8 cellular contexts compared by ENCODE assay signal in the genomic region with DNA sequence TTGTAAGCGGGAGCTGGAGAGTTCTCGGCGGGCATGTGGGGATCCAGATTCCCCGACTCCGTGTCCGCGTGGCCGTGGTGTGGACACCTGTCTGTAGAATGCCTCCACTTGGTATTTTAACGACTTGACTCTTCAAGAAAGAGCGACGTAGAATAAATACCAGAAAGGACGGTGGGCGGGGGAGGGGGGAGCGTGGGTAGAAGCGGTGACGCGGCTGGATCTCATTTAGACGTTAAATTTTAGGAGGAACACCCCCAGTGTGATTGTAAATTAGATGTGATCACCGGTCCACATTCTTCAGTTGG. TPM values are rescaled to one million over a fixed set of nuclear protein-coding genes. Genes with fewer than 3 reads are reported as not detected.
DNase-seq lines count a peak whose midpoint lies in the region; ATAC-seq and TF ChIP-seq lines count a peak whose summit lies in the region.

No MANE protein-coding gene starts in this region.

- WGBS in spleen, 5 donors: 9 to 16% (median 14%) methylated on average over 18 to 19 of the region's 19 CpGs

- DNase-seq in activated T-helper 2 cell treated with anti-CD3 and anti-CD28 coated beads, Interferon-gamma antibody, Interleukin-2, Interleukin-4, amounts not matched to agents 10 μg/mL and 5 μg/mL and 100 μg/mL, durations not matched to agents 14 hours and 24 hours and 36 hours (ENCODE audit: low spot score): no peak
- no peak for DNase-seq in immature natural killer cell
- DNase-seq in spleen: no peak
- no peak for DNase-seq in NCI-H2227 (lab: John Stamatoyannopoulos, UW; ENCODE audit: unreplicated experiment)
- no peak for DNase-seq in NCI-H1417 (lab: John Stamatoyannopoulos, UW)
- DNase-seq in left colon: no peak

- peak overlapping the region; percentile 63 for H3K4me3 ChIP-seq in HEK293 (ENCODE audit: low read depth, low read length)
- H3K4me3 ChIP-seq in spleen: peak overlapping the region in 6 of 8 donors; percentile 25 to 72 (median 46)

- H3K36me3 Mint-ChIP-seq in activated T-helper 2 cell treated with anti-CD3 and anti-CD28 coated beads, Interferon-gamma antibody, Interleukin-2, Interleukin-4, amounts not matched to agents 10 μg/mL and 5 μg/mL and 100 μg/mL, durations not matched to agents 14 hours and 24 hours and 36 hours (ENCODE audit: low read depth): no peaks in the 10 kb centered on the region
- H3K36me3 Mint-ChIP-seq in immature natural killer cell: no peaks in the 10 kb centered on the region

- H3K27ac Mint-ChIP-seq in activated T-helper 2 cell treated with anti-CD3 and anti-CD28 coated beads, Interferon-gamma antibody, Interleukin-2, Interleukin-4, amounts not matched to agents 10 μg/mL and 5 μg/mL and 100 μg/mL, durations not matched to agents 14 hours and 24 hours and 36 hours: no peak overlapping the region
- no peak overlapping the region for H3K27ac Mint-ChIP-seq in immature natural killer cell

- H3K4me1 Mint-ChIP-seq in activated T-helper 2 cell treated with anti-CD3 and anti-CD28 coated beads, Interferon-gamma antibody, Interleukin-2, Interleukin-4, amounts not matched to agents 10 μg/mL and 5 μg/mL and 100 μg/mL, durations not matched to agents 14 hours and 24 hours and 36 hours (ENCODE audit: low read depth): peaks cover 2% of the 10 kb centered on the region
- peaks cover 4 to 6% of the 10 kb centered on the region in 2 donors for H3K4me1 Mint-ChIP-seq in immature natural killer cell

- peak overlapping the region; percentile 70 for H3K4me3 Mint-ChIP-seq in activated T-helper 2 cell treated with anti-CD3 and anti-CD28 coated beads, Interferon-gamma antibody, Interleukin-2, Interleukin-4, amounts not matched to agents 10 μg/mL and 5 μg/mL and 100 μg/mL, durations not matched to agents 14 hours and 24 hours and 36 hours (ENCODE audit: low read depth)
- H3K4me3 Mint-ChIP-seq in immature natural killer cell: peak overlapping the region; percentile 74 to 80 (median 77)

- POLR2A ChIA-PET in HEK293 (lab: Yijun Ruan, JAX): interaction anchor here (0.8 to 1.1 kb wide), 3 partner anchors 13 to 62 kb away, joined by 3 to 4 read pairs (median 3); no protein-coding TSS in a partner anchor

- ATAC-seq in HG02884 (IDR thresholded peaks at IDR 0.05; ENCODE audit: unreplicated experiment) (no peak), left colon (no peak)

- TF ChIP-seq POLR2A in spleen (IDR thresholded peaks at IDR 0.05): no peak

- peaks cover 0 to 76% (median 42%) of the 10 kb centered on the region in 7 donors for H3K27me3 ChIP-seq in spleen (replicated peaks in 1 of 7)

- CTCF ChIA-PET in HEK293 (lab: Yijun Ruan, JAX): interaction anchor here (1.1 kb wide), 1 partner anchor 47 kb away, joined by 4 read pairs; no protein-coding TSS in a partner anchor

- H3K27ac ChIP-seq in HEK293 (ENCODE audit: extremely low read depth, low read depth, low read length): peak overlapping the region; percentile 88
- H3K27ac ChIP-seq in spleen: no peak overlapping the region

- H3K36me3 ChIP-seq in HEK293 (ENCODE audit: control insufficient read depth in 2 of 2, insufficient read depth in 1 of 2, low read length in 2 of 2): peaks cover 0 to 3% of the 10 kb centered on the region in 2 experiments; a peak in 1 of 3 replicates
- H3K36me3 ChIP-seq in spleen: no peaks in the 10 kb centered on the region

- H3K4me1 ChIP-seq in HEK293 (ENCODE audit: control insufficient read depth, insufficient read depth, low read length) (no peaks in the 10 kb centered on the region), spleen (peaks cover 0 to 13% (median 6%) of the 10 kb centered on the region in 6 donors)

- intact Hi-C loops in activated T-helper 2 cell treated with anti-CD3 and anti-CD28 coated beads, Interferon-gamma antibody, Interleukin-2, Interleukin-4, amounts not matched to agents 10 μg/mL and 5 μg/mL and 100 μg/mL, durations not matched to agents 14 hours and 24 hours and 36 hours (cut with micrococcal nuclease): loop anchor here (5.0 kb wide), 1 partner anchor 154 kb away; the partner anchor contains the start of gene PRTG
- intact Hi-C loops in spleen (cut with DNase I; ENCODE audit: low total_unique reads) (no loop called here), left colon (cut with DNase I, micrococcal nuclease) (no loop called here)

- no peaks in the 10 kb centered on the region for H3K9me3 ChIP-seq in HEK293 (ENCODE audit: control insufficient read depth, insufficient read depth, low read depth, low read length)
- no peaks in the 10 kb centered on the region for H3K9me3 ChIP-seq in spleen

- peaks cover 46% of the 10 kb centered on the region for H3K27me3 Mint-ChIP-seq in activated T-helper 2 cell treated with anti-CD3 and anti-CD28 coated beads, Interferon-gamma antibody, Interleukin-2, Interleukin-4, amounts not matched to agents 10 μg/mL and 5 μg/mL and 100 μg/mL, durations not matched to agents 14 hours and 24 hours and 36 hours (ENCODE audit: low read depth)
- H3K27me3 Mint-ChIP-seq in immature natural killer cell (ENCODE audit: low read depth in 3 of 3): peaks cover 3 to 17% (median 5%) of the 10 kb centered on the region in 3 donors

- H3K9me3 Mint-ChIP-seq in activated T-helper 2 cell treated with anti-CD3 and anti-CD28 coated beads, Interferon-gamma antibody, Interleukin-2, Interleukin-4, amounts not matched to agents 10 μg/mL and 5 μg/mL and 100 μg/mL, durations not matched to agents 14 hours and 24 hours and 36 hours: no peaks in the 10 kb centered on the region
- no peaks in the 10 kb centered on the region for H3K9me3 Mint-ChIP-seq in immature natural killer cell

- TF ChIP-seq CTCF in HEK293 (tag by site-specific recombination; IDR thresholded peaks at IDR 0.05) (no peak), spleen (IDR thresholded peaks at IDR 0.05 in 8 of 11, conservative IDR thresholded peaks at IDR 0.05 in 3 of 11) (no peak)

TF ChIP-seq in HEK293, 187 proteins besides CTCF, POLR2A, EP300 and RAD21:
- TF ChIP-seq ZNF248 (tag by site-specific recombination; IDR thresholded peaks at IDR 0.05) (no peak), EGR2 (tag by site-specific recombination; IDR thresholded peaks at IDR 0.05; ENCODE audit: low read depth) (peak; percentile 19; the same call in 1 of the 2 replicates), ZFHX2 (tag by site-specific recombination; conservative IDR thresholded peaks at IDR 0.05) (peak; percentile 46), ZNF335 (tag by site-specific recombination; conservative IDR thresholded peaks at IDR 0.05) (peak; percentile 48; the same call in 1 of the 2 replicates), ZBTB20 (tag by site-specific recombination; IDR thresholded peaks at IDR 0.05) (peak; percentile 5; the same call in 1 of the 2 replicates)
- TF ChIP-seq, protein P1, sequence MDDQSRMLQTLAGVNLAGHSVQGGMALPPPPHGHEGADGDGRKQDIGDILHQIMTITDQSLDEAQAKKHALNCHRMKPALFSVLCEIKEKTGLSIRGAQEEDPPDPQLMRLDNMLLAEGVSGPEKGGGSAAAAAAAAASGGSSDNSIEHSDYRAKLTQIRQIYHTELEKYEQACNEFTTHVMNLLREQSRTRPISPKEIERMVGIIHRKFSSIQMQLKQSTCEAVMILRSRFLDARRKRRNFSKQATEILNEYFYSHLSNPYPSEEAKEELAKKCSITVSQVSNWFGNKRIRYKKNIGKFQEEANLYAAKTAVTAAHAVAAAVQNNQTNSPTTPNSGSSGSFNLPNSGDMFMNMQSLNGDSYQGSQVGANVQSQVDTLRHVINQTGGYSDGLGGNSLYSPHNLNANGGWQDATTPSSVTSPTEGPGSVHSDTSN (CRISPR knock-in tag; IDR thresholded peaks at IDR 0.05): no peak
- TF ChIP-seq, protein P2, sequence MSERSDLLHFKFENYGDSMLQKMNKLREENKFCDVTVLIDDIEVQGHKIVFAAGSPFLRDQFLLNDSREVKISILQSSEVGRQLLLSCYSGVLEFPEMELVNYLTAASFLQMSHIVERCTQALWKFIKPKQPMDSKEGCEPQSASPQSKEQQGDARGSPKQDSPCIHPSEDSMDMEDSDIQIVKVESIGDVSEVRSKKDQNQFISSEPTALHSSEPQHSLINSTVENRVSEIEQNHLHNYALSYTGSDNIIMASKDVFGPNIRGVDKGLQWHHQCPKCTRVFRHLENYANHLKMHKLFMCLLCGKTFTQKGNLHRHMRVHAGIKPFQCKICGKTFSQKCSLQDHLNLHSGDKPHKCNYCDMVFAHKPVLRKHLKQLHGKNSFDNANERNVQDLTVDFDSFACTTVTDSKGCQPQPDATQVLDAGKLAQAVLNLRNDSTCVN (tag by site-specific recombination; optimal IDR thresholded peaks at IDR 0.05): peak; percentile 18

RNA-seq across cellular contexts. Expression of gene PYGO1, which starts 0.6 kb away (rescaled TPM):
- 0.02 and 0.11 TPM in 2 replicates for total RNA-seq in activated T-helper 2 cell treated with anti-CD3 and anti-CD28 coated beads, Interferon-gamma antibody, Interleukin-2, Interleukin-4, amounts not matched to agents 10 μg/mL and 5 μg/mL and 100 μg/mL, durations not matched to agents 14 hours and 24 hours and 36 hours
- polyA plus RNA-seq in immature natural killer cell (not detected), spleen (under 1 TPM; 0.11 to 0.32 (median 0.22) TPM)
- total RNA-seq in spleen (1 to 10 TPM in 5 of 7 donors, under 1 TPM in 2; 0.77 to 1.5 (median 1.1) TPM), left colon (1 to 10 TPM in 1 of 2 donors, under 1 TPM in 1; 0.73 to 2.5 TPM)
